2 cellular contexts compared by ENCODE assay signal in genomic region chr11:7493670-7494069, GRCh38.
TF ChIP-seq lines count a peak whose summit lies in the region.

No MANE protein-coding gene starts in this region.

TF ChIP-seq in HepG2, 621 proteins besides CTCF, POLR2A, EP300 and RAD21:
- TF ChIP-seq ZNF737 (CRISPR knock-in tag; IDR thresholded peaks at IDR 0.05; ENCODE audit: borderline replicate concordance) (no peak), LCORL (IDR thresholded peaks at IDR 0.05) (peak; percentile 96), LCORL (CRISPR knock-in tag; IDR thresholded peaks at IDR 0.05) (no peak)

TF ChIP-seq in K562, 482 proteins besides CTCF, POLR2A, EP300 and RAD21:
- peak; percentile 94 for TF ChIP-seq NFIC (IDR thresholded peaks at IDR 0.05)
- peak; percentile 94 for TF ChIP-seq NFIX (CRISPR knock-in tag; IDR thresholded peaks at IDR 0.05; ENCODE audit: low read depth)
- no peak for TF ChIP-seq RUNX1 (IDR thresholded peaks at IDR 0.05; ENCODE audit: low read depth)
- TF ChIP-seq ZNF174 (CRISPR knock-in tag; IDR thresholded peaks at IDR 0.05): no peak
- TF ChIP-seq HSF4 (CRISPR knock-in tag; IDR thresholded peaks at IDR 0.05; ENCODE audit: borderline replicate concordance): no peak
